Comparison of ENCODE assay signal across 18 cellular contexts in genomic region chr1:232137066-232137465, GRCh38.
"Had no signal": no experiment of that assay in that cellular context is flagged by ENCODE, and none has a peak within 500 bp of the region (broad histone marks: within the 10 kb centered on the region; RNA-seq: fewer than 3 reads in every experiment).

No MANE protein-coding gene starts in this region.

- FAIRE-seq: endometrium, frontal cortex, islet of Langerhans, small intestine had no signal

- H3K27me3 ChIP-seq: heart left ventricle, ovary, tibial artery, upper lobe of left lung, uterus had no signal

- DNase-seq: effector memory CD4-positive, alpha-beta T cell; heart left ventricle; hypothalamus; mammary epithelial cell; naive thymus-derived CD4-positive, alpha-beta T cell; nucleus accumbens; ovary; right cardiac atrium; small intestine; stimulated activated CD4-positive, alpha-beta T cell treated with anti-CD3 and anti-CD28 coated beads, Interleukin-12 subunit alpha, Interleukin-12 subunit beta, amount 100 ng/mL, for 4 hours; stimulated activated naive CD4-positive, alpha-beta T cell treated with Interleukin-2 at 50 U/mL for 16 hours; tibial artery; upper lobe of left lung; uterus had no signal

- H3K4me3 ChIP-seq: heart left ventricle, ovary, tibial artery, upper lobe of left lung, uterus had no signal

- H3K36me3 ChIP-seq: heart left ventricle, ovary, tibial artery, upper lobe of left lung, uterus had no signal

- H3K9me3 ChIP-seq: ovary, uterus had no signal

- H3K27me3 Mint-ChIP-seq: progenitor cell of endocrine pancreas had no signal

- H3K4me1 ChIP-seq: upper lobe of left lung, uterus had no signal

- H3K27ac ChIP-seq: heart left ventricle, ovary, tibial artery, upper lobe of left lung, uterus had no signal

- H3K4me1 Mint-ChIP-seq: naive thymus-derived CD4-positive, alpha-beta T cell had no signal

- H3K4me3 Mint-ChIP-seq: naive thymus-derived CD4-positive, alpha-beta T cell had no signal

- H3K27ac Mint-ChIP-seq: naive thymus-derived CD4-positive, alpha-beta T cell; progenitor cell of endocrine pancreas had no signal
